Comparison of ENCODE assay signal across 36 cellular contexts in the genomic region with DNA sequence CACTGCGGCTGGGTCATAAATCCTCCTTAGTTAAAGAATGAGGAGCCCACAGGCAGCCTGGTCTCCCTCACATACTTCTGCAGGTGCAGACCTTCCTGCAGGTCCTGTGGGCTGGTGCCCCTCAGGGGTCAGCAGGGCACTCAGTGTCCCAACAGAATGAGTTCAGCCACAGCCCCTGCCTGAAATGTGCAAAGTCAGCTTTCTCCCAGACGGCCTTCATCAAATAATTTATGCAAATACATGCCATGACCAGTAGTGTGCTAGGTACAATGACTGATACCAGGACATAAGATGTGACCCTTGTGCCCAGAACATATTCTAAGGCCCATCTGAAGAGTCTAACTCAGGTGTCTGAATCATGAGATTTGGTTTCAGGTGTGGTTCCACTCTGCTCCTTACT.
"Had no signal": no experiment of that assay in that cellular context is flagged by ENCODE, and none has a peak within 500 bp of the region (broad histone marks: within the 10 kb centered on the region; RNA-seq: fewer than 3 reads in every experiment).

No MANE protein-coding gene starts in this region.

- H3K9me3 ChIP-seq: MG63 had no signal

- H3K27me3 ChIP-seq: MG63 had no signal

- DNase-seq: Kasumi-1, MG63, MM.1S, MV-4-11, NCI-H1048, NCI-H1092, NCI-H1092 treated with DMSO at 0.1 percent for 48 hours, NCI-H1105, NCI-H1105 treated with DMSO at 0.1 percent for 48 hours, NCI-H1417, NCI-H1417 treated with DMSO at 0.1 percent for 48 hours, NCI-H1436, NCI-H1436 treated with DMSO at 0.1 percent for 48 hours, NCI-H146, NCI-H1694, NCI-H1694 treated with DMSO at 0.1 percent for 48 hours, NCI-H187, NCI-H187 treated with DMSO at 0.1 percent for 48 hours, NCI-H1930, NCI-H2029, NCI-H2029 treated with DMSO at 0.1 percent for 48 hours, NCI-H2081, NCI-H2081 treated with DMSO at 0.1 percent for 48 hours, NCI-H2171, NCI-H2171 treated with DMSO at 0.1 percent for 48 hours, NCI-H2227 treated with DMSO at 0.1 percent for 48 hours, NCI-H226, NCI-H345, NCI-H446, NCI-H446 treated with DMSO at 0.1 percent for 48 hours, NCI-H510A, NCI-H510A treated with DMSO at 0.1 percent for 48 hours, NCI-H524, NCI-H524 treated with DMSO at 0.1 percent for 48 hours, NCI-H526, NCI-H526 treated with DMSO at 0.1 percent for 48 hours had no signal

- H3K4me3 ChIP-seq: MG63 had no signal

- H3K36me3 ChIP-seq: MG63 had no signal
